ENCODE assay signal across 14 cellular contexts in genomic region chr7:22094413-22095304, GRCh38.
A peak's percentile ranks its signal among the peaks of the same experiment; 100 is the strongest.
DNase-seq lines count a peak whose midpoint lies in the region; ATAC-seq and TF ChIP-seq lines count a peak whose summit lies in the region.
"Had no signal": no experiment of that assay in that cellular context is flagged by ENCODE, and none has a peak within 500 bp of the region (broad histone marks: within the 10 kb centered on the region; RNA-seq: fewer than 3 reads in every experiment).

No MANE protein-coding gene starts in this region.

- TF ChIP-seq CTCF in epithelial cell of esophagus (IDR thresholded peaks at IDR 0.05; ENCODE audit: insufficient read depth, low read depth, low read length, missing control alignments): peak; percentile 10

- H3K4me1 Mint-ChIP-seq in stimulated activated naive CD8-positive, alpha-beta T cell treated with anti-CD3 and anti-CD28 coated beads, Interleukin-15, amount 100 ng/mL, for 72 hours: no peaks in the 10 kb centered on the region
- H3K4me1 Mint-ChIP-seq: CD14-positive monocyte had no signal

- no peaks in the 10 kb centered on the region for H3K27me3 Mint-ChIP-seq in stimulated activated naive CD8-positive, alpha-beta T cell treated with anti-CD3 and anti-CD28 coated beads, Interleukin-15, amount 100 ng/mL, for 72 hours

- no peak for DNase-seq in stimulated activated naive CD8-positive, alpha-beta T cell treated with anti-CD3 and anti-CD28 coated beads, Interleukin-15, amount 100 ng/mL, for 72 hours
- DNase-seq in stimulated activated naive CD8-positive, alpha-beta T cell treated with anti-CD3 and anti-CD28 coated beads, Interleukin-15, Interleukin-2, amounts not matched to agents 100 U/mL and 50 U/mL, for 24 hours: no peak
- DNase-seq in NCI-H510A (lab: John Stamatoyannopoulos, UW) (peak; percentile 33), epithelial cell of esophagus (ENCODE audit: low read depth) (no peak), superior temporal gyrus (ENCODE audit: extremely low spot score) (no peak), RKO (ENCODE audit: low spot score) (no peak), ACHN (no peak), OCI-M2 (lab: John Stamatoyannopoulos, UW; ENCODE audit: unreplicated experiment) (no peak)
- DNase-seq: activated naive CD4-positive, alpha-beta T cell treated with anti-CD3 and anti-CD28 coated beads, Interleukin-2, amount 50 U/mL, for 16 hours; effector memory CD4-positive, alpha-beta T cell; NCI-H446; occipital lobe had no signal

- H3K4me3 Mint-ChIP-seq in stimulated activated naive CD8-positive, alpha-beta T cell treated with anti-CD3 and anti-CD28 coated beads, Interleukin-15, amount 100 ng/mL, for 72 hours: no peak overlapping the region
- H3K4me3 Mint-ChIP-seq: CD14-positive monocyte had no signal

- H3K4me3 ChIP-seq in epithelial cell of esophagus (ENCODE audit: low read length): no peak overlapping the region
- H3K4me3 ChIP-seq: HAP-1 had no signal

- H3K9me3 Mint-ChIP-seq in stimulated activated naive CD8-positive, alpha-beta T cell treated with anti-CD3 and anti-CD28 coated beads, Interleukin-15, amount 100 ng/mL, for 72 hours: no peaks in the 10 kb centered on the region

- no peak overlapping the region for H3K27ac Mint-ChIP-seq in stimulated activated naive CD8-positive, alpha-beta T cell treated with anti-CD3 and anti-CD28 coated beads, Interleukin-15, amount 100 ng/mL, for 72 hours

- in situ Hi-C loops in ACHN (cut with HindIII; ENCODE audit: low pct_ligation_motif_present, low pct_unique_long_range_greater_than_20kb, low sequenced_read_pairs): no loop called here

- ATAC-seq in stimulated activated naive CD8-positive, alpha-beta T cell treated with anti-CD3 and anti-CD28 coated beads, Interleukin-15, amount 100 ng/mL, for 72 hours: peak; percentile 39
- no peak for ATAC-seq in stimulated activated naive CD8-positive, alpha-beta T cell treated with anti-CD3 and anti-CD28 coated beads, Interleukin-15, Interleukin-2, amounts not matched to agents 100 U/mL and 50 U/mL, for 24 hours
